In the genomic region with DNA sequence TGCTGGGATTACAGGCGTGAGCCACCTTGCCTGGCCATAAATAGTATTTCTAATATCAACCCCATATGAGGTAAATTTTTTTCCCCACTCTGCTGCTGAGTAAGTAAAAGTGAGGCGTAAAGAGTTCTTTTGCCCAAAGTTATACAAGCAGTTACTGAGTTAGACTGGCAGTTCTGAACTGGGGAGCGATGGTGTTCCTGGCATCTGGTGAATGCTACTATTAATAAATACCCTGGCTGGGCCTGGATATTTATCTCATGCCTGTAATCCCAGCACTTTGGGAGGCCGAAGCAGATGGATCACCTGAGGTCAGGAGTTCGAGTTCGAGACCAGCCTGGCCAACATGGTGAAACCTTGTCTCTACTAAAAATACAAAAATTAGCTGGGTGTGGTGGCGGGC, we compare ENCODE assay signal across 1 cellular context.
TF ChIP-seq lines count a peak whose summit lies in the region.

No MANE protein-coding gene starts in this region.

TF ChIP-seq in HepG2, 621 proteins besides CTCF, POLR2A, EP300 and RAD21:
- TF ChIP-seq, protein P1, sequence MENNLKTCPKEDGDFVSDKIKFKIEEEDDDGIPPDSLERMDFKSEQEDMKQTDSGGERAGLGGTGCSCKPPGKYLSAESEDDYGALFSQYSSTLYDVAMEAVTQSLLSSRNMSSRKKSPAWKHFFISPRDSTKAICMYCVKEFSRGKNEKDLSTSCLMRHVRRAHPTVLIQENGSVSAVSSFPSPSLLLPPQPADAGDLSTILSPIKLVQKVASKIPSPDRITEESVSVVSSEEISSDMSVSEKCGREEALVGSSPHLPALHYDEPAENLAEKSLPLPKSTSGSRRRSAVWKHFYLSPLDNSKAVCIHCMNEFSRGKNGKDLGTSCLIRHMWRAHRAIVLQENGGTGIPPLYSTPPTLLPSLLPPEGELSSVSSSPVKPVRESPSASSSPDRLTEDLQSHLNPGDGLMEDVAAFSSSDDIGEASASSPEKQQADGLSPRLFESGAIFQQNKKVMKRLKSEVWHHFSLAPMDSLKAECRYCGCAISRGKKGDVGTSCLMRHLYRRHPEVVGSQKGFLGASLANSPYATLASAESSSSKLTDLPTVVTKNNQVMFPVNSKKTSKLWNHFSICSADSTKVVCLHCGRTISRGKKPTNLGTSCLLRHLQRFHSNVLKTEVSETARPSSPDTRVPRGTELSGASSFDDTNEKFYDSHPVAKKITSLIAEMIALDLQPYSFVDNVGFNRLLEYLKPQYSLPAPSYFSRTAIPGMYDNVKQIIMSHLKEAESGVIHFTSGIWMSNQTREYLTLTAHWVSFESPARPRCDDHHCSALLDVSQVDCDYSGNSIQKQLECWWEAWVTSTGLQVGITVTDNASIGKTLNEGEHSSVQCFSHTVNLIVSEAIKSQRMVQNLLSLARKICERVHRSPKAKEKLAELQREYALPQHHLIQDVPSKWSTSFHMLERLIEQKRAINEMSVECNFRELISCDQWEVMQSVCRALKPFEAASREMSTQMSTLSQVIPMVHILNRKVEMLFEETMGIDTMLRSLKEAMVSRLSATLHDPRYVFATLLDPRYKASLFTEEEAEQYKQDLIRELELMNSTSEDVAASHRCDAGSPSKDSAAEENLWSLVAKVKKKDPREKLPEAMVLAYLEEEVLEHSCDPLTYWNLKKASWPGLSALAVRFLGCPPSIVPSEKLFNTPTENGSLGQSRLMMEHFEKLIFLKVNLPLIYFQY (CRISPR knock-in tag; IDR thresholded peaks at IDR 0.05; ENCODE audit: borderline replicate concordance) = 0 out of 2 replicates have a peak, but pooled peaks have one; percentile 8
- TF ChIP-seq, protein P2, sequence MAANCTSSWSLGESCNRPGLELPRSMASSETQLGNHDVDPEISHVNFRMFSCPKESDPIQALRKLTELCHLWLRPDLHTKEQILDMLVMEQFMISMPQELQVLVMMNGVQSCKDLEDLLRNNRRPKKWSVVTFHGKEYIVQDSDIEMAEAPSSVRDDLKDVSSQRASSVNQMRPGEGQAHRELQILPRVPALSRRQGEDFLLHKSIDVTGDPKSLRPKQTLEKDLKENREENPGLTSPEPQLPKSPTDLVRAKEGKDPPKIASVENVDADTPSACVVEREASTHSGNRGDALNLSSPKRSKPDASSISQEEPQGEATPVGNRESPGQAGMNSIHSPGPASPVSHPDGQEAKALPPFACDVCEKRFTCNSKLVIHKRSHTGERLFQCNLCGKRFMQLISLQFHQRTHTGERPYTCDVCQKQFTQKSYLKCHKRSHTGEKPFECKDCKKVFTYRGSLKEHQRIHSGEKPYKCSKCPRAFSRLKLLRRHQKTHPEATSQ (CRISPR knock-in tag; IDR thresholded peaks at IDR 0.05; ENCODE audit: borderline replicate concordance) = 0 out of 2 replicates have a peak, but pooled peaks have one; percentile 32
- 0 out of 2 replicates have a peak, but pooled peaks have one; percentile 14 for TF ChIP-seq ARID2 (CRISPR knock-in tag; IDR thresholded peaks at IDR 0.05; ENCODE audit: borderline replicate concordance)
